Comparison of ENCODE assay signal across 17 cellular contexts in the genomic region with DNA sequence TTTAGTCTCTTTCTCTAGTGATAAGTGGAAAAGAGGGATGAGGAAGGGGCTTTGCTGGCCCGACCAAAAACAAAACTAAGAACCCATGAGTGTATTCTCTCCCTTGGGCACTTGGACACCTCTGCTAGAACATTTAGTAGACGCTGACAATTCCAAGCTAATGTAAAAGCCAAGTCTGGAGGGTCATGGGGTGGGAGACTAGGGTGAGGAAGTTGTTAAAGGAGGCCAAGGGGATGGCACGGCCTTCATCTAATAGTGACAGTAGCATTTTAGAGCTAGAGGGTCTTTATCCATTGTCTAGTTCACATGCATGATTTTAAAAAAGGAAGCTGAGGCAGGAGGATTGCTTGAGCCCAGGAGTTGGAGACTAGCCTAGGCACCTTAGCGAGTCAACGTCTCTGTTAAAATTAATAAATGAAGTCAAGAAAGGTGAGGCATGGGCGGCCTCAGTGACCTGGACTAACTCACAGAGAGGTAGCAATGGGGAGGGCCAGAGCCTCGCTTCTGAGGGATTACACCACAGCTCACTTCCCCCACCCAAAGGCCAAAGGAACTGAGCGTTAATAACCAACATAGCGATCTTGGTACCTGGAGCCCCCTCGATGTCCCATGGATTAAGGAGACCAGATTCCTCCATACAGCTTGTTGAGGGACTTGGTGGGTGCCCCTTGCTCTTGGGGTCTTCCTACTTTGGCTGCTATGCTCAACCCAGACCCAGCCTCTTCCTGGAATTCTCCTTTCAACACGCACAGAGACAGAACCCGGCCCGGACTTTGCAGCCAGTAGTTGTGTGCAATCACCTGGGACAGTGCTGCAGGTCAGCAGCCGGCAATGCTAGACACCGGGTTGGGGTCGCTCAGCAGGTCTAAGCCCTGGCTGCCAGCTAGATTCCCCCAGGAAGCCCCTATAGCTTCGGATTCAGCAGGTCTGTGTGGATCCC.
DNase-seq lines count a peak whose midpoint lies in the region; ATAC-seq, FAIRE-seq and TF ChIP-seq lines count a peak whose summit lies in the region.
"Had no signal": no experiment of that assay in that cellular context is flagged by ENCODE, and none has a peak within 500 bp of the region (broad histone marks: within the 10 kb centered on the region; RNA-seq: fewer than 3 reads in every experiment).

No MANE protein-coding gene starts in this region.

- H3K4me3 Mint-ChIP-seq in T-helper 2 cell treated with Interferon-gamma antibody and Interleukin-4, amounts not matched to agents 5 μg/mL and 100 μg/mL, for 36 hours = peak overlapping the region; percentile 18
- H3K4me3 Mint-ChIP-seq in neural crest cell = no peak overlapping the region

- no peak overlapping the region for H4K91ac ChIP-seq in H1 (replicated peaks; ENCODE audit: insufficient read length, low read length)

- no peaks in the 10 kb centered on the region for H3K27me3 ChIP-seq in OCI-LY1 (ENCODE audit: insufficient read depth, low read length)
- no peaks in the 10 kb centered on the region for H3K27me3 ChIP-seq in H1 (replicated peaks in 1 of 4; ENCODE audit: control insufficient read depth in 3 of 4, extremely low read depth in 1 of 4, insufficient read depth in 3 of 4, low read length in 3 of 4)
- H3K27me3 ChIP-seq: cardiac muscle cell, right atrium auricular region, upper lobe of left lung had no signal

- TF ChIP-seq EP300 in H1 (IDR thresholded peaks at IDR 0.05; ENCODE audit: borderline replicate concordance in 1 of 2, low read depth in 2 of 2, low read length in 2 of 2) = no peak

- 92% methylated on average over 17 of the region's 17 CpGs; no CpG with 5 or more reads in 1 of the 2 experiments for WGBS in H1 (ENCODE audit: extremely low coverage in 1 of 2, insufficient coverage in 1 of 2, insufficient read length in 1 of 2, insufficient replicate concordance in 2 of 2, low coverage in 1 of 2, low lambda C conversion rate in 2 of 2, missing lambda C conversion rate in 1 of 2), 2 experiments

- H2AFZ ChIP-seq in OCI-LY1 (ENCODE audit: low read length) (no peak overlapping the region), H1 (ENCODE audit: low read length) (no peak overlapping the region)

- no peak for TF ChIP-seq POLR2A in H1 (IDR thresholded peaks at IDR 0.05; ENCODE audit: control extremely low read depth in 1 of 2, low read depth in 2 of 2, low read length in 2 of 2)

- no peak overlapping the region for H4K5ac ChIP-seq in H1 (ENCODE audit: insufficient read length, low read depth, low read length)

- CTCF ChIA-PET in H1 (lab: Charles Lee; ENCODE audit: partially characterized antibody) = interaction anchor here (0.6 to 5.8 kb wide), 12 partner anchors 8 to 92 kb away, joined by 3 to 32 read pairs (median 4); a partner anchor contains a TSS

- no peak overlapping the region for H3K56ac ChIP-seq in H1 (replicated peaks; ENCODE audit: insufficient read length, low read depth, low read length)

- no peak overlapping the region for H2BK120ac ChIP-seq in H1 (replicated peaks; ENCODE audit: low read depth, low read length)

- DNase-seq in T-helper 2 cell treated with Interferon-gamma antibody and Interleukin-4, amounts not matched to agents 5 μg/mL and 100 μg/mL, for 36 hours (ENCODE audit: low spot score) = no peak
- DNase-seq in T-helper 2 cell = no peak
- DNase-seq in H1 (ENCODE audit: low read depth in 1 of 2, low spot score in 2 of 2) = no peak
- no peak for DNase-seq in neural crest cell (ENCODE audit: low read depth, low spot score)
- DNase-seq in NCI-H1105 (lab: John Stamatoyannopoulos, UW) = no peak
- DNase-seq: DMS79 treated with DMSO at 0.1 percent for 48 hours, head of caudate nucleus, NCI-H1436, NCI-H774, upper lobe of left lung had no signal

- no peak overlapping the region for H3K4ac ChIP-seq in H1 (replicated peaks; ENCODE audit: insufficient read length, low read depth, low read length)

- H3F3A ChIP-seq in OCI-LY1 (ENCODE audit: insufficient read depth, low read length) = no peaks in the 10 kb centered on the region

- POLR2A ChIA-PET in H1 (lab: Charles Lee; ENCODE audit: partially characterized antibody) = interaction anchor here (1.0 to 1.3 kb wide), 2 partner anchors 10 to 70 kb away, joined by 4 to 5 read pairs; no protein-coding TSS in a partner anchor

- H3K9me3 ChIP-seq in OCI-LY1 (ENCODE audit: low read length) (no peaks in the 10 kb centered on the region), H1 (ENCODE audit: insufficient read depth in 2 of 2, low read depth in 1 of 2, low read length in 1 of 2) (no peaks in the 10 kb centered on the region)
- H3K9me3 ChIP-seq: HAP-1, right atrium auricular region, upper lobe of left lung had no signal

- H4K20me1 ChIP-seq in OCI-LY1 (ENCODE audit: insufficient read depth, low read length) (no peaks in the 10 kb centered on the region), H1 (replicated peaks in 1 of 2; ENCODE audit: control insufficient read depth in 1 of 2, insufficient read depth in 2 of 2, low read length in 2 of 2) (peaks cover 2 to 5% of the 10 kb centered on the region in 2 experiments)

- no peak overlapping the region for H3K18ac ChIP-seq in H1 (ENCODE audit: extremely low read depth, low read length)

- H3K9ac ChIP-seq in OCI-LY1 (ENCODE audit: low read length) = no peak overlapping the region
- H3K9ac ChIP-seq in H1 (replicated peaks in 1 of 4; ENCODE audit: extremely low read depth in 1 of 4, low read depth in 3 of 4, low read length in 3 of 4) = no peak overlapping the region

- H3K23me2 ChIP-seq in H1 (ENCODE audit: low read depth, low read length) = no peaks in the 10 kb centered on the region

- H3K9me2 ChIP-seq in OCI-LY1 (ENCODE audit: low read depth, low read length) = no peaks in the 10 kb centered on the region

- H2BK12ac ChIP-seq in H1 (ENCODE audit: low read depth, low read length) = no peak overlapping the region

- no peak overlapping the region for H2BK20ac ChIP-seq in H1 (ENCODE audit: low read length)

- peak overlapping the region; percentile 53 for H3K27ac Mint-ChIP-seq in T-helper 2 cell treated with Interferon-gamma antibody and Interleukin-4, amounts not matched to agents 5 μg/mL and 100 μg/mL, for 36 hours
- H3K27ac Mint-ChIP-seq in neural crest cell (ENCODE audit: unreplicated experiment) = peak overlapping the region; percentile 93

- FAIRE-seq in H1 (lab: Jason Lieb, UNC) = no peak
- FAIRE-seq: HTR-8/SVneo had no signal

- no peak overlapping the region; the same call in 1 of the 2 replicates for H4K8ac ChIP-seq in H1 (ENCODE audit: extremely low read depth, insufficient read depth, low read length)

- peak overlapping the region; percentile 10; the same call in 1 of the 2 replicates for H3K4me2 ChIP-seq in OCI-LY1 (ENCODE audit: low read length)
- no peak overlapping the region for H3K4me2 ChIP-seq in H1 (ENCODE audit: insufficient read depth in 1 of 2, low read depth in 2 of 2, low read length in 2 of 2)

- H3K79me2 ChIP-seq in OCI-LY1 (ENCODE audit: insufficient read depth, low read length) (peaks cover 41% of the 10 kb centered on the region), H1 (ENCODE audit: control insufficient read depth in 1 of 2, insufficient read depth in 2 of 2, low read length in 2 of 2) (peaks cover 4 to 89% of the 10 kb centered on the region in 2 experiments)

- peak overlapping the region; percentile 80 for H3K27ac ChIP-seq in OCI-LY1 (ENCODE audit: low read depth, low read length, poor library complexity, severe bottlenecking)
- no peak overlapping the region for H3K27ac ChIP-seq in H1 (ENCODE audit: low read depth, low read length)
- H3K27ac ChIP-seq: cardiac muscle cell, right atrium auricular region had no signal

- ATAC-seq in GM19455 (IDR thresholded peaks at IDR 0.05; ENCODE audit: unreplicated experiment) (no peak), HG03442 (IDR thresholded peaks at IDR 0.05; ENCODE audit: unreplicated experiment) (no peak)

- H3K36me3 ChIP-seq in OCI-LY1 (ENCODE audit: insufficient read depth, low read length) (peaks cover 47% of the 10 kb centered on the region; the same call in 1 of the 2 replicates), H1 (ENCODE audit: control insufficient read depth in 2 of 4, insufficient read depth in 4 of 4, low read length in 3 of 4) (peaks cover 0 to 16% (median 13%) of the 10 kb centered on the region in 4 experiments; a peak in 6 of 8 replicates)
- H3K36me3 ChIP-seq: HAP-1 had no signal

- H2AK5ac ChIP-seq in H1 (ENCODE audit: low read depth, low read length) = no peak overlapping the region

- no peaks in the 10 kb centered on the region for H3K9me3 Mint-ChIP-seq in T-helper 2 cell treated with Interferon-gamma antibody and Interleukin-4, amounts not matched to agents 5 μg/mL and 100 μg/mL, for 36 hours
- H3K9me3 Mint-ChIP-seq in neural crest cell = no peaks in the 10 kb centered on the region

- peaks cover 13% of the 10 kb centered on the region for H3K36me3 Mint-ChIP-seq in T-helper 2 cell treated with Interferon-gamma antibody and Interleukin-4, amounts not matched to agents 5 μg/mL and 100 μg/mL, for 36 hours (ENCODE audit: low read depth)
- H3K36me3 Mint-ChIP-seq in neural crest cell (ENCODE audit: low read depth) = no peaks in the 10 kb centered on the region

- H3K14ac ChIP-seq in H1 (ENCODE audit: insufficient read length) = no peak overlapping the region

- no peak overlapping the region for H2BK15ac ChIP-seq in H1 (ENCODE audit: low read length)

- peak overlapping the region; percentile 78; the same call in 1 of the 2 replicates for H2BK5ac ChIP-seq in H1 (ENCODE audit: low read depth, low read length)

- TF ChIP-seq RAD21 in H1 (IDR thresholded peaks at IDR 0.05 in 1 of 2, conservative IDR thresholded peaks at IDR 0.05 in 1 of 2; ENCODE audit: low read depth in 2 of 2, low read length in 2 of 2) = peak in 1 of 2 experiments; percentile 33; a peak in 3 of 4 replicates

- peaks cover 20% of the 10 kb centered on the region for H3K79me1 ChIP-seq in H1 (ENCODE audit: low read depth, low read length)

- H3K4me1 ChIP-seq in OCI-LY1 (ENCODE audit: insufficient read depth, low read length, severe bottlenecking) (peaks cover 64% of the 10 kb centered on the region), H1 (replicated peaks in 1 of 4; ENCODE audit: control insufficient read depth in 3 of 4, insufficient read depth in 4 of 4, low read length in 3 of 4) (peaks cover 14 to 24% (median 21%) of the 10 kb centered on the region in 4 experiments)
- H3K4me1 ChIP-seq: HAP-1 had no signal

- no peaks in the 10 kb centered on the region for H3K27me3 Mint-ChIP-seq in T-helper 2 cell treated with Interferon-gamma antibody and Interleukin-4, amounts not matched to agents 5 μg/mL and 100 μg/mL, for 36 hours (ENCODE audit: low read depth)
- no peaks in the 10 kb centered on the region for H3K27me3 Mint-ChIP-seq in neural crest cell (ENCODE audit: low read depth)

- H3K4me3 ChIP-seq in OCI-LY1 (ENCODE audit: low read depth, low read length, poor library complexity, severe bottlenecking) = no peak overlapping the region
- no peak overlapping the region for H3K4me3 ChIP-seq in H1 (ENCODE audit: extremely low read depth in 1 of 4, insufficient read depth in 2 of 4, low read depth in 3 of 4, low read length in 4 of 4)
- H3K4me3 ChIP-seq: cardiac muscle cell, HAP-1, right atrium auricular region, upper lobe of left lung had no signal

- TF ChIP-seq CTCF in OCI-LY1 (IDR thresholded peaks at IDR 0.05; ENCODE audit: low read length) = peak; percentile 15; the same call in 1 of the 2 replicates
- no peak for TF ChIP-seq CTCF in H1 (IDR thresholded peaks at IDR 0.05; ENCODE audit: control extremely low read depth in 1 of 3, insufficient read depth in 1 of 3, low read depth in 1 of 3, low read length in 3 of 3)
- no peak for TF ChIP-seq CTCF in neural crest cell (conservative IDR thresholded peaks at IDR 0.05)

- H3K4me1 Mint-ChIP-seq in T-helper 2 cell treated with Interferon-gamma antibody and Interleukin-4, amounts not matched to agents 5 μg/mL and 100 μg/mL, for 36 hours (ENCODE audit: low read depth) = peaks cover 21% of the 10 kb centered on the region
- H3K4me1 Mint-ChIP-seq in neural crest cell = peaks cover 37% of the 10 kb centered on the region

- no peak overlapping the region for H3K23ac ChIP-seq in H1 (ENCODE audit: insufficient read length)
